Comparison of ENCODE assay signal across 20 cellular contexts in the genomic region with DNA sequence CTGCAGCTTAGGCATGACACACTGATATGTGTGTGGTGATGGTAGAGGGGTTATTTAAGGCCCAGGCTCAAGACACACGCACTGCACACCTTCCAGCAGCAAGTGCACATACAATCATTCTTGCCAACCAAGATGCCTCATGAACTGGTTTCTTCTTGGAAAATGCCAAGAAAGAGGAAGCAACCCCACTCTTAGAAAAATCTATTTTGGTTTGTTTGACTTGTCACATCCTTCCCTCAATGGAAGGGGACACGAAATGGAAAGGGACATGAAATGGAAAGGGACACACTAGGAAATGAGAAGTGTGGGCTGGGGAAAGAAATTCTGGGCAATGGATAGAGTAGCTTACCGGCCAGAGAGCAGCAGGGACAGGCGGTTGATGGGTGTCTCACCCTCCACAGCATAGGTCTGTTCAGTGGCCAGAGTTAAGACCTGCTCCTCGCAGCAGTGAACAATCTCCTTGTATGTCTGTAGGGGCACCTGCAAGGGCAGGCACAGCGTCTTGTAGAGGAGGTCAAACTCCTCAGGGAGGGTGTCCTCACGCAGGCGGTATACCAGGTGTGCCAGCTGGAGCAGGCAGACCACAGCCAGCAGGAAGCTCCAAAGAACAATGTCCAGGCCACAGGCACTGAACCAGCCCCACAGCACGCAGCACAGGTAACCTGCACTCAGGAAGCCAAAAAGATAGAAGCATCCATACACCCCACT. TPM values are rescaled to one million over a fixed set of nuclear protein-coding genes. Genes with fewer than 3 reads are reported as not detected.
DNase-seq lines count a peak whose midpoint lies in the region; ATAC-seq and TF ChIP-seq lines count a peak whose summit lies in the region.
"Had no signal": no experiment of that assay in that cellular context is flagged by ENCODE, and none has a peak within 500 bp of the region (broad histone marks: within the 10 kb centered on the region; RNA-seq: fewer than 3 reads in every experiment).

No MANE protein-coding gene starts in this region.

- BruUV-seq in mammary epithelial cell (replicated peaks; lab: Mats Ljungman, UMichigan) = no TSS peak

- H3K27me3 ChIP-seq in breast epithelium (no peaks in the 10 kb centered on the region), mammary epithelial cell (ENCODE audit: insufficient read depth, low read length) (no peaks in the 10 kb centered on the region), heart left ventricle (no peaks in the 10 kb centered on the region), prostate gland (replicated peaks; ENCODE audit: insufficient read depth) (no peaks in the 10 kb centered on the region)

- intact Hi-C loops in breast epithelium (cut with DNase I; ENCODE audit: low total_unique reads) = no loop called here
- intact Hi-C loops in mammary epithelial cell (cut with micrococcal nuclease) = no loop called here
- intact Hi-C loops in heart left ventricle (cut with DNase I) = loop anchor here in 1 of 10 donors (5.0 kb wide), 1 partner anchor 77 kb away; no protein-coding TSS in a partner anchor
- intact Hi-C loops in prostate gland (cut with DNase I) = loop anchor here (5.0 kb wide), 1 partner anchor 82 kb away; a partner anchor contains a TSS
- intact Hi-C loops in mucosa of descending colon (cut with DNase I, micrococcal nuclease) = no loop called here

- no peaks in the 10 kb centered on the region for H4K20me1 ChIP-seq in mammary epithelial cell (ENCODE audit: insufficient read depth, low read length)

- H3K4me3 ChIP-seq in breast epithelium (peak overlapping the region in 2 of 3 donors; percentile 32 to 39), mammary epithelial cell (replicated peaks in 1 of 3; ENCODE audit: insufficient read depth in 1 of 3, low read depth in 2 of 3, low read length in 3 of 3) (no peak overlapping the region), heart left ventricle (peak overlapping the region; percentile 29 to 75 (median 60)), prostate gland (peak overlapping the region in 1 of 2 donors; percentile 4), mucosa of descending colon (no peak overlapping the region)
- H3K4me3 ChIP-seq: GM23338 had no signal

- dilution Hi-C loops in mammary epithelial cell (cut with HindIII; ENCODE audit: low sequenced_read_pairs) = no loop called here

- H2AFZ ChIP-seq in mammary epithelial cell (ENCODE audit: low read depth, low read length) = no peak overlapping the region
- H2AFZ ChIP-seq: GM23338, parathyroid adenoma had no signal

- no peak for TF ChIP-seq POLR2A in breast epithelium (IDR thresholded peaks at IDR 0.05)
- no peak for TF ChIP-seq POLR2A in heart left ventricle (IDR thresholded peaks at IDR 0.05)
- TF ChIP-seq POLR2A in prostate gland (IDR thresholded peaks at IDR 0.05) = no peak

- WGBS in mammary epithelial cell (ENCODE audit: low coverage, missing lambda C conversion rate) = 51% methylated on average over 9 of the region's 9 CpGs
- WGBS in heart left ventricle, 4 donors = 40 to 62% (median 47%) methylated on average over 9 of the region's 9 CpGs
- 74% methylated on average over 9 of the region's 9 CpGs for WGBS in prostate gland

- no peak overlapping the region for H3K9ac ChIP-seq in mammary epithelial cell (ENCODE audit: insufficient read depth, low read length)
- H3K9ac ChIP-seq: parathyroid adenoma had no signal

- TF ChIP-seq CTCF in breast epithelium (IDR thresholded peaks at IDR 0.05) = no peak
- no peak for TF ChIP-seq CTCF in mammary epithelial cell (conservative IDR thresholded peaks at IDR 0.05 in 1 of 2, IDR thresholded peaks at IDR 0.05 in 1 of 2; ENCODE audit: extremely low read depth in 1 of 2, insufficient read depth in 1 of 2, low read depth in 1 of 2, low read length in 2 of 2)
- no peak for TF ChIP-seq CTCF in heart left ventricle (IDR thresholded peaks at IDR 0.05)
- no peak for TF ChIP-seq CTCF in prostate gland (IDR thresholded peaks at IDR 0.05)
- no peak for TF ChIP-seq CTCF in mucosa of descending colon (IDR thresholded peaks at IDR 0.05)

- ATAC-seq in heart left ventricle (peak; percentile 2 to 14 (median 6)), GM18520 (IDR thresholded peaks at IDR 0.05; ENCODE audit: unreplicated experiment) (no peak), GM18873 (IDR thresholded peaks at IDR 0.05; ENCODE audit: low FRiP score, unreplicated experiment) (no peak), mucosa of descending colon (no peak)
- ATAC-seq: GM23338 had no signal

- DNase-seq in breast epithelium (ENCODE audit: low spot score in 2 of 2) (no peak), mammary epithelial cell (no peak), heart left ventricle (peak in 1 of 5 donors; percentile 31), prostate gland (ENCODE audit: low spot score) (no peak), NCI-H524 (lab: John Stamatoyannopoulos, UW) (no peak), mucosa of descending colon (no peak)
- DNase-seq: activated effector memory CD4-positive, alpha-beta T cell treated with Interleukin-2 at 50 U/mL for 16 hours; CD4-positive, CD25-positive, alpha-beta regulatory T cell; DMS53; islet precursor cell; Karpas-422; NCI-H1436; NCI-H446 treated with DMSO at 0.1 percent for 48 hours; stimulated activated CD4-positive, alpha-beta T cell treated with anti-CD3 and anti-CD28 coated beads, Interleukin-15, amount 100 ng/mL, for 24 hours had no signal

- no peaks in the 10 kb centered on the region for H3K4me1 ChIP-seq in breast epithelium
- H3K4me1 ChIP-seq in mammary epithelial cell (ENCODE audit: insufficient read depth, low read length) = no peaks in the 10 kb centered on the region
- H3K4me1 ChIP-seq in heart left ventricle = peaks cover 0 to 64% (median 26%) of the 10 kb centered on the region in 12 donors
- H3K4me1 ChIP-seq in prostate gland (replicated peaks) = no peaks in the 10 kb centered on the region
- no peaks in the 10 kb centered on the region for H3K4me1 ChIP-seq in mucosa of descending colon (ENCODE audit: low read depth)

- in situ Hi-C loops in mammary epithelial cell (cut with MboI; ENCODE audit: low sequenced_read_pairs in 2 of 2) = no loop called here

- H3K27ac ChIP-seq in breast epithelium (peak overlapping the region; percentile 80), mammary epithelial cell (ENCODE audit: insufficient read depth, low read depth, low read length) (no peak overlapping the region), heart left ventricle (peak overlapping the region; percentile 87 to 99 (median 96)), prostate gland (peak overlapping the region; percentile 8 to 49)
- H3K27ac ChIP-seq: parathyroid adenoma, VCaP had no signal

- H3K4me2 ChIP-seq in mammary epithelial cell (ENCODE audit: insufficient read depth, low read depth, low read length) = no peak overlapping the region
- H3K4me2 ChIP-seq: GM23338 had no signal

- CTCF ChIA-PET in mammary epithelial cell (lab: Charles Lee; ENCODE audit: low non-redundant PET) = no interaction called here

- H3K9me3 ChIP-seq in breast epithelium (no peaks in the 10 kb centered on the region), mammary epithelial cell (replicated peaks; ENCODE audit: insufficient read depth, low read length) (no peaks in the 10 kb centered on the region), heart left ventricle (no peaks in the 10 kb centered on the region), prostate gland (no peaks in the 10 kb centered on the region), mucosa of descending colon (no peaks in the 10 kb centered on the region)

- no peaks in the 10 kb centered on the region for H3K36me3 ChIP-seq in breast epithelium
- no peaks in the 10 kb centered on the region for H3K36me3 ChIP-seq in mammary epithelial cell (ENCODE audit: insufficient read depth, low read length)
- peaks cover 0 to 30% (median 12%) of the 10 kb centered on the region in 9 donors for H3K36me3 ChIP-seq in heart left ventricle
- no peaks in the 10 kb centered on the region for H3K36me3 ChIP-seq in prostate gland
- H3K36me3 ChIP-seq in mucosa of descending colon (ENCODE audit: low read depth) = no peaks in the 10 kb centered on the region

- H3K79me2 ChIP-seq in mammary epithelial cell (ENCODE audit: insufficient read depth, low read length) = no peaks in the 10 kb centered on the region
- H3K79me2 ChIP-seq: parathyroid adenoma had no signal

RNA-seq across cellular contexts. Expression of a gene that starts 0.7 kb away (rescaled TPM):
- total RNA-seq in breast epithelium (1 to 10 TPM; 1.1 to 7.9 (median 6.9) TPM), mammary epithelial cell (1 to 10 TPM in 1 of 2 donors, under 1 TPM in 1; 0.31 to 1.0 TPM), heart left ventricle (100 to 1,000 TPM; 573 to 947 (median 768) TPM), prostate gland (10 to 100 TPM in 1 of 2 donors, 1 to 10 TPM in 1; 8.7 to 26.5 TPM), mucosa of descending colon (10 to 100 TPM in 1 of 3 donors, 1 to 10 TPM in 2; 4.2 to 89.0 (median 7.1) TPM)
- polyA plus RNA-seq in mammary epithelial cell (0.12 TPM), heart left ventricle (1,000 to 10,000 TPM in 1 of 2 donors, 100 to 1,000 TPM in 1; 511 to 1,022 TPM)
- polyA minus RNA-seq in mammary epithelial cell = not detected
- total RNA-seq: A172, GM23338 had no signal

RNA-seq across cellular contexts. Expression of a gene that starts 17.5 kb away (rescaled TPM):
- total RNA-seq in breast epithelium = 10 to 100 TPM; 26.7 to 42.6 (median 33.4) TPM
- total RNA-seq in mammary epithelial cell = 10 to 100 TPM; 11.3 to 41.1 TPM
- polyA plus RNA-seq in mammary epithelial cell = 39.9 TPM
- polyA minus RNA-seq in mammary epithelial cell = 3.2 TPM
- 100 to 1,000 TPM in 5 of 9 donors, 10 to 100 TPM in 4; 73.8 to 173 (median 112) TPM for total RNA-seq in heart left ventricle
- polyA plus RNA-seq in heart left ventricle = 100 to 1,000 TPM; 176 to 728 TPM
- total RNA-seq in prostate gland = 10 to 100 TPM; 26.4 to 29.5 TPM
- 10 to 100 TPM; 45.5 to 56.4 (median 52.4) TPM for total RNA-seq in mucosa of descending colon

RNA-seq across cellular contexts. Expression of a gene that starts 43.1 kb away (rescaled TPM):
- total RNA-seq in breast epithelium (10 to 100 TPM in 2 of 3 donors, 1 to 10 TPM in 1; 4.3 to 25.2 (median 24.6) TPM), mammary epithelial cell (under 1 TPM in 1 of 2 donors, not detected in 1; 0.17 TPM), heart left ventricle (1 to 10 TPM in 3 of 9 donors, under 1 TPM in 5, not detected in 1; 0.16 to 1.9 (median 0.56) TPM), prostate gland (10 to 100 TPM in 1 of 2 donors, 1 to 10 TPM in 1; 2.5 to 11.6 TPM), mucosa of descending colon (1 to 10 TPM in 2 of 3 donors, under 1 TPM in 1; 0.51 to 6.2 (median 3.3) TPM)
- polyA plus RNA-seq in mammary epithelial cell (0.07 TPM), heart left ventricle (under 1 TPM; 0.19 to 0.21 TPM)
- polyA minus RNA-seq in mammary epithelial cell = not detected

Comparison
In these comparisons a context has a peak if more than half of its experiments do, and no peak if none do; other contexts are left out.
1. H3K4me3 ChIP-seq: peak in breast epithelium (2 of 3) and heart left ventricle (12 of 12); none in mammary epithelial cell (0 of 3) and mucosa of descending colon (single experiment).
2. ATAC-seq: peak in heart left ventricle (4 of 4); none in GM18520 (single experiment), GM18873 (single experiment) and mucosa of descending colon (single experiment).
3. RNA of a gene that starts 0.7 kb away (total RNA-seq): 573 to 947 TPM in heart left ventricle; 8.7 to 26.5 TPM in prostate gland, 4.2 to 89.0 TPM in mucosa of descending colon, 1.1 to 7.9 TPM in breast epithelium and 0.31 to 1.0 TPM in mammary epithelial cell; every median in the first group is over 4 times any median in the second.